ENCODE assay signal across 1 cellular context in the genomic region with DNA sequence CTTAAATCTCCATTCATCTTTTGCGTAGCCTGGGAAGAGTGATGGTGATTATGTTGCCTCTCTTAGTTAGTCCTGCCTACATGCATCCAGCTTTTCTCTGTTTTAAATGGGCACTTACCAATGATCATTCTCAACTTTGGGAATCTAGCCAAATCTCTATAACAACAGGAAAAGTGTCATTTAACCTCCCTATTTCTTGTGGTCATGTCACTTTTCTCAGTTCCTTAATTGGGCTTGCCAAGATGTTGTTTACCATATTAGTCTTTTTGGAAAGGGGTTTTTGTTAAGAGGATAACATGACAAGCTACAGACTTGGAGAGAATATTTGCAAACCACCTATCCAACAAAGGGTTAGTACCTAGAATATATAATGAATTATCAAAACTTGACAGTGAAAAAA.
TF ChIP-seq lines count a peak whose summit lies in the region.

No MANE protein-coding gene starts in this region.

TF ChIP-seq in endothelial cell of umbilical vein, 7 proteins besides CTCF, POLR2A, EP300 and RAD21:
- TF ChIP-seq FOS (IDR thresholded peaks at IDR 0.05; ENCODE audit: borderline replicate concordance, insufficient read depth, low read length) (no peak), JUN (IDR thresholded peaks at IDR 0.05; ENCODE audit: borderline replicate concordance, insufficient read depth, insufficient read length, low read depth) (no peak), MYC (IDR thresholded peaks at IDR 0.05; ENCODE audit: low read depth, low read length) (no peak), POLR2AphosphoS5 (IDR thresholded peaks at IDR 0.05; ENCODE audit: insufficient read depth, low read depth, low read length) (no peak), GATA2 (IDR thresholded peaks at IDR 0.05; ENCODE audit: insufficient read depth, insufficient read length, low read depth, low read length) (no peak)
- TF ChIP-seq, protein P1, sequence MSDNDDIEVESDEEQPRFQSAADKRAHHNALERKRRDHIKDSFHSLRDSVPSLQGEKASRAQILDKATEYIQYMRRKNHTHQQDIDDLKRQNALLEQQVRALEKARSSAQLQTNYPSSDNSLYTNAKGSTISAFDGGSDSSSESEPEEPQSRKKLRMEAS (IDR thresholded peaks at IDR 0.05; ENCODE audit: insufficient read depth, insufficient read length): no peak
